15 cellular contexts compared by ENCODE assay signal in genomic region chr4:145218251-145218650, GRCh38. TPM values are rescaled to one million over a fixed set of nuclear protein-coding genes. Genes with fewer than 3 reads are reported as not detected.
DNase-seq lines count a peak whose midpoint lies in the region; ATAC-seq and TF ChIP-seq lines count a peak whose summit lies in the region.
"Had no signal": no experiment of that assay in that cellular context is flagged by ENCODE, and none has a peak within 500 bp of the region (broad histone marks: within the 10 kb centered on the region; RNA-seq: fewer than 3 reads in every experiment).

No MANE protein-coding gene starts in this region.

- H3K79me2 ChIP-seq in smooth muscle cell (ENCODE audit: low read depth): no peaks in the 10 kb centered on the region

- H2AFZ ChIP-seq in smooth muscle cell (ENCODE audit: low read depth): no peak overlapping the region

- H3K4me3 ChIP-seq in right cardiac atrium (ENCODE audit: low read length) (no peak overlapping the region), tibial nerve (no peak overlapping the region), smooth muscle cell (no peak overlapping the region)
- H3K4me3 ChIP-seq: suprapubic skin had no signal

- no peak for TF ChIP-seq CTCF in tibial nerve (IDR thresholded peaks at IDR 0.05)
- TF ChIP-seq CTCF in smooth muscle cell (IDR thresholded peaks at IDR 0.05; ENCODE audit: borderline replicate concordance, insufficient read depth, poor library complexity, severe bottlenecking): no peak

- DNase-seq in right cardiac atrium (peak in 1 of 3 donors; percentile 30), tibial nerve (ENCODE audit: low spot score in 2 of 2) (no peak), NCI-H748 (lab: John Stamatoyannopoulos, UW; ENCODE audit: unreplicated experiment) (no peak), smooth muscle cell (lab: John Stamatoyannopoulos, UW; ENCODE audit: unreplicated experiment) (no peak), substantia nigra (lab: John Stamatoyannopoulos, UW) (no peak)
- DNase-seq: activated gamma-delta T cell; DMS79; effector CD8-positive, alpha-beta T cell; left cardiac atrium; NCI-H446; T1000 had no signal

- peak; percentile 81 for ATAC-seq in GM18870 (IDR thresholded peaks at IDR 0.05; ENCODE audit: unreplicated experiment)
- ATAC-seq in GM21786 (IDR thresholded peaks at IDR 0.05; ENCODE audit: unreplicated experiment): peak; percentile 90
- ATAC-seq in HG03432 (IDR thresholded peaks at IDR 0.05; ENCODE audit: unreplicated experiment): peak; percentile 97
- ATAC-seq in right cardiac atrium: peak; percentile 16 to 36

- H3K9me3 ChIP-seq in right cardiac atrium (ENCODE audit: control insufficient read depth, low read length) (no peaks in the 10 kb centered on the region), tibial nerve (no peaks in the 10 kb centered on the region), smooth muscle cell (replicated peaks; ENCODE audit: low read depth) (no peaks in the 10 kb centered on the region)
- H3K9me3 ChIP-seq: suprapubic skin had no signal

- no peak for TF ChIP-seq POLR2A in tibial nerve (IDR thresholded peaks at IDR 0.05)

- WGBS in right cardiac atrium: 37% methylated on average over 3 of the region's 3 CpGs
- WGBS in tibial nerve, 2 donors: 55 to 64% methylated on average over 3 of the region's 3 CpGs
- WGBS in smooth muscle cell (ENCODE audit: low lambda C conversion rate): 67% methylated on average over 3 of the region's 3 CpGs

- H3K36me3 ChIP-seq in tibial nerve (no peaks in the 10 kb centered on the region), smooth muscle cell (ENCODE audit: low read depth) (no peaks in the 10 kb centered on the region)
- H3K36me3 ChIP-seq: suprapubic skin had no signal

- TF ChIP-seq EP300 in tibial nerve (IDR thresholded peaks at IDR 0.05): no peak

- H3F3A ChIP-seq in smooth muscle cell (ENCODE audit: low read depth): no peaks in the 10 kb centered on the region

- H3K9ac ChIP-seq in smooth muscle cell (ENCODE audit: low read depth): no peak overlapping the region

- H4K20me1 ChIP-seq in smooth muscle cell (ENCODE audit: low read depth): no peaks in the 10 kb centered on the region

- no peaks in the 10 kb centered on the region for H3K4me1 ChIP-seq in right cardiac atrium (ENCODE audit: control insufficient read depth, insufficient read depth, low read length)
- peaks cover 0 to 3% (median 0%) of the 10 kb centered on the region in 4 donors for H3K4me1 ChIP-seq in tibial nerve
- no peaks in the 10 kb centered on the region for H3K4me1 ChIP-seq in smooth muscle cell (ENCODE audit: low read depth)
- H3K4me1 ChIP-seq: suprapubic skin had no signal

- H3K4me2 ChIP-seq in smooth muscle cell: no peak overlapping the region

- intact Hi-C loops in right cardiac atrium (cut with DNase I): loop anchor here in 1 of 4 donors (10.0 kb wide), 1 partner anchor 387 kb away; no protein-coding TSS in a partner anchor

- H3K27ac ChIP-seq in right cardiac atrium (ENCODE audit: low read length) (no peak overlapping the region), tibial nerve (no peak overlapping the region), smooth muscle cell (ENCODE audit: low read depth) (no peak overlapping the region), substantia nigra (ENCODE audit: low read depth, low read length, poor library complexity, severe bottlenecking) (no peak overlapping the region)
- H3K27ac ChIP-seq: suprapubic skin had no signal

- H3K27me3 ChIP-seq in right cardiac atrium (ENCODE audit: control insufficient read depth, insufficient read depth) (no peaks in the 10 kb centered on the region), tibial nerve (no peaks in the 10 kb centered on the region), smooth muscle cell (ENCODE audit: low read depth) (no peaks in the 10 kb centered on the region)
- H3K27me3 ChIP-seq: suprapubic skin had no signal

RNA-seq across cellular contexts. Expression of gene OTUD4, which starts 37.9 kb away (rescaled TPM):
- total RNA-seq in right cardiac atrium (10 to 100 TPM; 27.0 to 27.6 (median 27.1) TPM), tibial nerve (10 to 100 TPM; 33.7 to 44.8 (median 35.9) TPM), smooth muscle cell (16.3 and 17.7 TPM in 2 replicates)
- polyA plus RNA-seq in right cardiac atrium (8.8 TPM), smooth muscle cell (4.4 and 6.2 TPM in 2 replicates)

Comparison
In these comparisons a context has a peak if more than half of its experiments do, and no peak if none do; other contexts are left out.
1. ATAC-seq: peak in every context shown above with its lines; median percentile 97 in HG03432; 90 in GM21786; 81 in GM18870; 26 in right cardiac atrium.